1 cellular context compared by ENCODE assay signal in genomic region chr16:84423416-84423837, GRCh38.
A peak's percentile ranks its signal among the peaks of the same experiment; 100 is the strongest.
TF ChIP-seq lines count a peak whose summit lies in the region.

No MANE protein-coding gene starts in this region.

TF ChIP-seq in K562, 482 proteins besides CTCF, POLR2A, EP300 and RAD21 (continued from another document and continues in another):
- TF ChIP-seq RREB1 (CRISPR knock-in tag; IDR thresholded peaks at IDR 0.05), result 0 out of 2 replicates have a peak, but pooled peaks have one; percentile 80
- no peak for TF ChIP-seq CHCHD3 (CRISPR knock-in tag; IDR thresholded peaks at IDR 0.05)
- TF ChIP-seq ZBED1 (IDR thresholded peaks at IDR 0.05), result no peak
- 0 out of 2 replicates have a peak, but pooled peaks have one; percentile 34 for TF ChIP-seq TEAD2 (tag; IDR thresholded peaks at IDR 0.05)
- peak; percentile 41; the same call in 1 of the 2 replicates for TF ChIP-seq SPI1 (IDR thresholded peaks at IDR 0.05; ENCODE audit: borderline replicate concordance, low read depth, low read length)
- TF ChIP-seq SP2 (IDR thresholded peaks at IDR 0.05; ENCODE audit: extremely low read depth, low read depth, low read length, poor library complexity, severe bottlenecking), result no peak
- 0 out of 2 replicates have a peak, but pooled peaks have one; percentile 49 for TF ChIP-seq NR4A1 (CRISPR knock-in tag; IDR thresholded peaks at IDR 0.05)
- TF ChIP-seq NR4A1 (tag; IDR thresholded peaks at IDR 0.05), result peak; percentile 83
- TF ChIP-seq ZNF644 (tag; IDR thresholded peaks at IDR 0.05; ENCODE audit: low read depth), result peak; percentile 88
- peak; percentile 56; the same call in 1 of the 2 replicates for TF ChIP-seq CREB3L1 (IDR thresholded peaks at IDR 0.05; ENCODE audit: borderline replicate concordance, low read depth)
- peak; percentile 93 for TF ChIP-seq HCFC1 (IDR thresholded peaks at IDR 0.05; ENCODE audit: low read depth, low read length)
- TF ChIP-seq COPS2 (conservative IDR thresholded peaks at IDR 0.05), result no peak
- peak; percentile 51; the same call in 1 of the 2 replicates for TF ChIP-seq E2F3 (CRISPR knock-in tag; IDR thresholded peaks at IDR 0.05)
- TF ChIP-seq NFXL1 (CRISPR knock-in tag; IDR thresholded peaks at IDR 0.05), result 0 out of 2 replicates have a peak, but pooled peaks have one; percentile 52
- no peak for TF ChIP-seq ZSCAN29 (IDR thresholded peaks at IDR 0.05)
- no peak for TF ChIP-seq ZNF77 (CRISPR knock-in tag; IDR thresholded peaks at IDR 0.05)
- no peak for TF ChIP-seq HDGF (IDR thresholded peaks at IDR 0.05)
- peak; percentile 97 for TF ChIP-seq USF1 (CRISPR knock-in tag; IDR thresholded peaks at IDR 0.05)
- TF ChIP-seq ZNF639 (CRISPR knock-in tag; conservative IDR thresholded peaks at IDR 0.05 in 1 of 2, IDR thresholded peaks at IDR 0.05 in 1 of 2), result peak in 1 of 2 experiments; percentile 74; a peak in 1 of 4 replicates
- peak; percentile 87 for TF ChIP-seq MECOM (CRISPR knock-in tag; IDR thresholded peaks at IDR 0.05)
- no peak for TF ChIP-seq NFE2 (IDR thresholded peaks at IDR 0.05; ENCODE audit: low read depth)
- TF ChIP-seq CBX1 (IDR thresholded peaks at IDR 0.05; ENCODE audit: low read depth), result peak; percentile 41; the same call in 1 of the 2 replicates
- 0 out of 2 replicates have a peak, but pooled peaks have one; percentile 24 for TF ChIP-seq ERF (CRISPR knock-in tag; IDR thresholded peaks at IDR 0.05)
- 0 out of 2 replicates have a peak, but pooled peaks have one; percentile 22 for TF ChIP-seq ZNF41 (CRISPR knock-in tag; conservative IDR thresholded peaks at IDR 0.05)
- no peak for TF ChIP-seq CHD7 (IDR thresholded peaks at IDR 0.05; ENCODE audit: low read depth, low read length)
- TF ChIP-seq CHAMP1 (IDR thresholded peaks at IDR 0.05), result no peak
- peak; percentile 79 for TF ChIP-seq SMAD4 (CRISPR knock-in tag; conservative IDR thresholded peaks at IDR 0.05)
- TF ChIP-seq MAFF (IDR thresholded peaks at IDR 0.05; ENCODE audit: low read length), result no peak
- TF ChIP-seq RBM17 (IDR thresholded peaks at IDR 0.05; ENCODE audit: borderline replicate concordance, low read depth, low read length), result no peak
- 0 out of 2 replicates have a peak, but pooled peaks have one; percentile 50 for TF ChIP-seq HINFP (tag; conservative IDR thresholded peaks at IDR 0.05; ENCODE audit: low read depth)
